ENCODE assay signal across 8 cellular contexts in the genomic region with DNA sequence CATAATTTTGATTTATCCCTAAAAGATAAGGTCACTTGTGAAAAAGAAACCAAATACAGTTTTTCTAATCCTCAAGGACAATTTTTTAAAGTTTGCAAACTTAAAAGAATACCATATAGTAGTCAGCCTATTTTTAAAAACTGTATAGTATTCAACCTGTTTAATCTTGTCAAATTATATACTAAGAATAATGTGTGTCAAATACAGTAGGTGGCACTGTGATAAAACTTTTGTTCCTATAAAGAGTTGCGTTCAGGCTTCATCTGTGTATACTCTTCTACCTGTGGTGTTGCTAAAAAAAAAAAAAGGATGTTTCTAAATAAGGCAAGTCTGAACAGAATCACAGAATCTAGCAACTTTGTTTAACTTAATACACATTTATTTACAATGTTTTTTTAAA.
DNase-seq lines count a peak whose midpoint lies in the region; ATAC-seq and FAIRE-seq lines count a peak whose summit lies in the region.

No MANE protein-coding gene starts in this region.

- no peak overlapping the region for H3K27ac ChIP-seq in small intestine (ENCODE audit: low read depth in 1 of 2, low read length in 1 of 2)

- no peaks in the 10 kb centered on the region for H3K36me3 ChIP-seq in small intestine (ENCODE audit: control insufficient read depth in 2 of 2, insufficient read depth in 2 of 2, low read length in 2 of 2)

- no peaks in the 10 kb centered on the region for H3K27me3 ChIP-seq in small intestine (ENCODE audit: control insufficient read depth in 2 of 2, insufficient read depth in 2 of 2, low read length in 2 of 2)

- WGBS in small intestine, 3 donors = 12 to 38% (median 37%) methylated on average over 1 of the region's 1 CpG

- H3K4me3 ChIP-seq in small intestine (ENCODE audit: low read depth in 1 of 2, low read length in 2 of 2) = no peak overlapping the region

- DNase-seq in NOMO-1 treated with DMSO at 0.1 percent for 48 hours (lab: John Stamatoyannopoulos, UW; ENCODE audit: unreplicated experiment) (peak; percentile 1), NOMO-1 (lab: John Stamatoyannopoulos, UW; ENCODE audit: unreplicated experiment in 2 of 2) (no peak), NCI-H2227 treated with DMSO at 0.1 percent for 48 hours (lab: John Stamatoyannopoulos, UW) (peak; percentile 13), small intestine (peak; percentile 43), OCI-M2 (lab: John Stamatoyannopoulos, UW; ENCODE audit: unreplicated experiment) (no peak), AG20443 (ENCODE audit: low spot score) (no peak)

- H3K4me1 ChIP-seq in small intestine (ENCODE audit: control insufficient read depth in 2 of 2, insufficient read depth in 1 of 2, low read depth in 1 of 2, low read length in 1 of 2) = no peaks in the 10 kb centered on the region

- no peaks in the 10 kb centered on the region for H3K9me3 ChIP-seq in small intestine (ENCODE audit: control insufficient read depth, low read depth)

- ATAC-seq in HG03159 (IDR thresholded peaks at IDR 0.05; ENCODE audit: unreplicated experiment) = no peak

- peak; percentile 88 for FAIRE-seq in endometrium (lab: Jason Lieb, UNC)
- FAIRE-seq in small intestine (lab: Jason Lieb, UNC) = peak; percentile 85

Comparison
In these comparisons a context has a peak if more than half of its experiments do, and no peak if none do; other contexts are left out.
1. DNase-seq: peak in NOMO-1 treated with DMSO at 0.1 percent for 48 hours (single experiment), NCI-H2227 treated with DMSO at 0.1 percent for 48 hours (single experiment) and small intestine (single experiment); none in NOMO-1 (0 of 2), OCI-M2 (single experiment) and AG20443 (single experiment).